In the genomic region with DNA sequence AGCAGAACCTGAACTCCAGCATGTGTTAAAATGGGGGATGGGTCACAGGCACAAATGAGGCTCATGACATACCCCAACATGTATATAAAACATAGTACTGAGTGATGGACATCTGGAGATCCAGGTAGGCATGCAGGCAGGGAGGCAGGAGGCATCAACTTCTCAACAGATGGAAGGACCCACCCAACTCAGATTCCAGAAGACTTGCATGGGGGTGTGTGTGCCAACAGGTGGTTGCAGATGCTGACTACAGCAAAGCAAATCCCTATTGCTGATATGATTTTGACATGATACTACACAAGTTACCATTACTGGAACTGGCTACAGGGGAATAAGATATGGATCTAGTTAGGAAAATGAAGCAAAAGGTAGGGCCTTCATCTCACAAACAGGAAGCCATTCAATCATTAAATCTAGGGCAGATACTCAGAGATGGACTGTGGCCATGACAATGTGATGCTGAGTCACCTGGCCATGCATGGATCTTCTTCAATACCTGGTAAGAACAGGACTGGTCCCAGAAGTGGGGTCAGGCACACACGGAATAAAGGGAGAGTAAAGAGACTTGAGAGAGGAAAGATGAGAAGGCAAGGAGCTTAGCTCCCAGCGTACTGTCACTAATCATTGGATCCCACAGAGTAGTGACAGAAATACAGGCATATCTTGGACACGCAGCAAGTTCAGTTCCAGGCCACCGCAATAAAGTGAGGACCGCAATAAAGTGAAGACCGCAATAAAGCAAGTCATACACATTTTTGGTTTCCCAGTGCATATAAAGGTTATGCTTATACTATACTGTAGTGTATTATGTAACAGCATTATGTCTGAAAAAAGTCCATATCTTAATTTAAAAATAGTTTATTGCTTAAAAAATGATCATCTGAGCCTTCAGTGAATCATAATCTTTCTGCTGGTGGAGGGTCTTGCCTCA, we compare ENCODE assay signal across 18 cellular contexts.
DNase-seq lines count a peak whose midpoint lies in the region; ATAC-seq, FAIRE-seq and TF ChIP-seq lines count a peak whose summit lies in the region.
"Had no signal": no experiment of that assay in that cellular context is flagged by ENCODE, and none has a peak within 500 bp of the region (broad histone marks: within the 10 kb centered on the region; RNA-seq: fewer than 3 reads in every experiment).

No MANE protein-coding gene starts in this region.

- no peaks in the 10 kb centered on the region for H3K9me2 ChIP-seq in Loucy (replicated peaks; ENCODE audit: low read depth, low read length)

- peak overlapping the region; percentile 23 for H3K4me2 ChIP-seq in Loucy (ENCODE audit: low read depth, low read length, poor library complexity, severe bottlenecking)

- peaks cover 12% of the 10 kb centered on the region; the same call in 1 of the 2 replicates for H3F3A ChIP-seq in Loucy (ENCODE audit: low read depth)

- peak; percentile 34 to 58 for DNase-seq in NCI-H524 (lab: John Stamatoyannopoulos, UW)
- DNase-seq in NCI-H524 treated with DMSO at 0.1 percent for 48 hours (lab: John Stamatoyannopoulos, UW), result no peak
- DNase-seq in renal cortical epithelial cell (ENCODE audit: low read depth), result peak; percentile 36
- no peak for DNase-seq in pons (ENCODE audit: low spot score)
- no peak for DNase-seq in NK-92 (lab: John Stamatoyannopoulos, UW; ENCODE audit: unreplicated experiment)
- DNase-seq: activated naive CD4-positive, alpha-beta T cell; aorta; MG63; NCI-H187; NCI-H446; stimulated activated CD4-positive, alpha-beta T cell treated with anti-CD3 and anti-CD28 coated beads, Interleukin-12 subunit alpha, Interleukin-12 subunit beta, amount 100 ng/mL, for 4 hours; stimulated activated naive B cell treated with anti-CD40 and anti-IgM and Interleukin-4, amounts not matched to agents 10 μg/mL and 1 μg/mL and 100 μg/mL, for 72 hours had no signal

- H3K27me3 ChIP-seq in Loucy (ENCODE audit: insufficient read depth, low read length, poor library complexity, severe bottlenecking), result no peaks in the 10 kb centered on the region
- H3K27me3 ChIP-seq: MG63, tibial nerve had no signal

- TF ChIP-seq CTCF in Loucy (conservative IDR thresholded peaks at IDR 0.05; ENCODE audit: low read length), result no peak

- no peaks in the 10 kb centered on the region for H3K79me2 ChIP-seq in Loucy (ENCODE audit: insufficient read depth, low read length)

- peaks cover 18% of the 10 kb centered on the region; the same call in 1 of the 2 replicates for H3K36me3 ChIP-seq in Loucy (ENCODE audit: insufficient read depth, low read length)

- H4K20me1 ChIP-seq in Loucy (ENCODE audit: insufficient read depth, low read length, poor library complexity, severe bottlenecking), result peaks cover 3% of the 10 kb centered on the region

- no peak overlapping the region for H3K9ac ChIP-seq in Loucy (ENCODE audit: low read depth, low read length, poor library complexity, severe bottlenecking)

- H3K4me3 ChIP-seq in Loucy (ENCODE audit: low read length, poor library complexity, severe bottlenecking), result no peak overlapping the region
- H3K4me3 ChIP-seq: MG63, tibial nerve had no signal

- H3K4me1 ChIP-seq in Loucy (ENCODE audit: insufficient read depth, low read length, poor library complexity, severe bottlenecking), result peaks cover 13% of the 10 kb centered on the region

- H3K9me3 ChIP-seq in Loucy (ENCODE audit: insufficient read depth, low read depth, low read length), result no peaks in the 10 kb centered on the region
- H3K9me3 ChIP-seq: MG63, tibial nerve had no signal

- H2AFZ ChIP-seq in Loucy (ENCODE audit: low read length), result no peak overlapping the region

- peak; percentile 60 for FAIRE-seq in islet of Langerhans (lab: Jason Lieb, UNC)
- FAIRE-seq: endothelial cell of umbilical vein had no signal

- no peak for ATAC-seq in GM19023 (IDR thresholded peaks at IDR 0.05; ENCODE audit: unreplicated experiment)
- ATAC-seq: left lobe of liver; stimulated activated naive B cell treated with anti-CD40 and anti-IgM and Interleukin-4, amounts not matched to agents 10 μg/mL and 1 μg/mL and 100 μg/mL, for 72 hours had no signal

Comparison
In these comparisons a context has a peak if more than half of its experiments do, and no peak if none do; other contexts are left out.
1. DNase-seq: peak in NCI-H524 (2 of 2) and renal cortical epithelial cell (single experiment); none in NCI-H524 treated with DMSO at 0.1 percent for 48 hours (single experiment), pons (single experiment) and NK-92 (single experiment).